Comparison of ENCODE assay signal across 14 cellular contexts in the genomic region with DNA sequence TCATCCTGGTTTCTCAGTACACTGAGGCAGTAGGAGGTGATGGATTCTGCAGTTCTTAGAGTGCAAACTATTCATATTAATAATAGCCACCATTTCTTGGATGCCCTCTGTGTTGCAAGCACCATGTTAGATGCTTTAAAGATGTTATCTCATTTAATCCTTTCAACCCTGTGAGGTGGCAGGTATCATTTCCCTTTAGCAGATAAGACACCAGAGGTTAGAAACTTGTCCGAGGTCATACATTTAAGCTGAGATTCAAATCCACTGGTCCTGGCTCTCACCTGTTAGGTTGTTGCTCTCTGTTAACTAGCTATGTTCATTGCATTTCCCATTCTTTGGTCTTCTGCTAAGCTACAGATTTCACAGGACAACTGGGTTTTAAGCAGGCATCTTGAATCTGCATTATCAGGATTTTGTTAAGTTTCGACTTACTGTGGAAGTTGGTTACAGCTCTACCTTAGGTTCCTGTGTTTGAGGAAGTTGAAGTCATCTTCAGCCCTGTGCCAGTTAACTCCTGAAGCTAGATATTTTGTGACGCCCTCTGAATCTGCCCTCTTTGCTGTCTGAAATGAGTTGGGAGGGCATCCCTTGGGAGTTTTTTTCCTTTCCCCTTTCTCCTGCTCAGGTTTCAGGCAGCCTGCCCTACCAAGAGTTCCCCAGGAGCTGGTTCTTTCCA. TPM values are rescaled to one million over a fixed set of nuclear protein-coding genes. Genes with fewer than 3 reads are reported as not detected.
DNase-seq lines count a peak whose midpoint lies in the region; ATAC-seq and TF ChIP-seq lines count a peak whose summit lies in the region.
"Had no signal": no experiment of that assay in that cellular context is flagged by ENCODE, and none has a peak within 500 bp of the region (broad histone marks: within the 10 kb centered on the region; RNA-seq: fewer than 3 reads in every experiment).

No MANE protein-coding gene starts in this region.

- H3K9me2 ChIP-seq in Loucy (replicated peaks; ENCODE audit: low read depth, low read length): no peaks in the 10 kb centered on the region

- H4K20me1 ChIP-seq in Loucy (ENCODE audit: insufficient read depth, low read length, poor library complexity, severe bottlenecking): peaks cover 25% of the 10 kb centered on the region

- no peak for DNase-seq in CD8-positive, alpha-beta memory T cell
- no peak for DNase-seq in effector memory CD4-positive, alpha-beta T cell
- no peak for DNase-seq in NCI-H2227 treated with DMSO at 0.1 percent for 48 hours (lab: John Stamatoyannopoulos, UW)
- DNase-seq: activated effector memory CD4-positive, alpha-beta T cell treated with Interleukin-2 at 50 U/mL for 16 hours; IMR-90; NCI-H1436 treated with DMSO at 0.1 percent for 48 hours; NCI-H82 had no signal

- H3K27me3 Mint-ChIP-seq in CD8-positive, alpha-beta memory T cell: no peaks in the 10 kb centered on the region

- H3K4me1 ChIP-seq in CD8-positive, alpha-beta memory T cell (ENCODE audit: insufficient read depth, low read length): peaks cover 36% of the 10 kb centered on the region
- peaks cover 49% of the 10 kb centered on the region for H3K4me1 ChIP-seq in Loucy (ENCODE audit: insufficient read depth, low read length, poor library complexity, severe bottlenecking)
- peaks cover 31% of the 10 kb centered on the region for H3K4me1 ChIP-seq in effector memory CD4-positive, alpha-beta T cell (ENCODE audit: control insufficient read depth, insufficient read depth, low read length, poor library complexity, severe bottlenecking)

- no peaks in the 10 kb centered on the region for H3K36me3 ChIP-seq in CD8-positive, alpha-beta memory T cell (ENCODE audit: insufficient read depth, low read length)
- H3K36me3 ChIP-seq in Loucy (ENCODE audit: insufficient read depth, low read length): no peaks in the 10 kb centered on the region
- no peaks in the 10 kb centered on the region for H3K36me3 ChIP-seq in effector memory CD4-positive, alpha-beta T cell (ENCODE audit: control insufficient read depth, insufficient read depth, low read length)

- TF ChIP-seq CTCF in Loucy (conservative IDR thresholded peaks at IDR 0.05; ENCODE audit: low read length): no peak

- H3K4me2 ChIP-seq in Loucy (ENCODE audit: low read depth, low read length, poor library complexity, severe bottlenecking): peak overlapping the region; percentile 41

- no peak overlapping the region for H3K4me3 ChIP-seq in CD8-positive, alpha-beta memory T cell (ENCODE audit: low read length)
- peak overlapping the region; percentile 5 for H3K4me3 ChIP-seq in Loucy (ENCODE audit: low read length, poor library complexity, severe bottlenecking)
- H3K4me3 ChIP-seq in effector memory CD4-positive, alpha-beta T cell (ENCODE audit: insufficient read depth, low read depth, low read length, poor library complexity, severe bottlenecking): no peak overlapping the region
- H3K4me3 ChIP-seq: SK-N-MC had no signal

- H3K9ac ChIP-seq in Loucy (ENCODE audit: low read depth, low read length, poor library complexity, severe bottlenecking): peak overlapping the region; percentile 3

- no peak overlapping the region for H2AFZ ChIP-seq in Loucy (ENCODE audit: low read length)

- peaks cover 91% of the 10 kb centered on the region for H3K79me2 ChIP-seq in Loucy (ENCODE audit: insufficient read depth, low read length)

- H3K4me1 Mint-ChIP-seq in CD8-positive, alpha-beta memory T cell: peaks cover 70 to 78% (median 77%) of the 10 kb centered on the region in 3 donors

- H3K9me3 Mint-ChIP-seq in CD8-positive, alpha-beta memory T cell: no peaks in the 10 kb centered on the region

- no peaks in the 10 kb centered on the region for H3K36me3 Mint-ChIP-seq in CD8-positive, alpha-beta memory T cell

- H3K27me3 ChIP-seq in CD8-positive, alpha-beta memory T cell (ENCODE audit: insufficient read depth, low read length, poor library complexity, severe bottlenecking): no peaks in the 10 kb centered on the region
- H3K27me3 ChIP-seq in Loucy (ENCODE audit: insufficient read depth, low read length, poor library complexity, severe bottlenecking): no peaks in the 10 kb centered on the region
- no peaks in the 10 kb centered on the region for H3K27me3 ChIP-seq in effector memory CD4-positive, alpha-beta T cell (replicated peaks; ENCODE audit: control insufficient read depth, insufficient read depth, low read length, poor library complexity, severe bottlenecking)

- H3K4me3 Mint-ChIP-seq in CD8-positive, alpha-beta memory T cell: peak overlapping the region in 6 of 7 donors; percentile 5 to 71 (median 54)

- no peaks in the 10 kb centered on the region for H3K9me3 ChIP-seq in CD8-positive, alpha-beta memory T cell (ENCODE audit: low read length)
- no peaks in the 10 kb centered on the region for H3K9me3 ChIP-seq in Loucy (ENCODE audit: insufficient read depth, low read depth, low read length)
- H3K9me3 ChIP-seq in effector memory CD4-positive, alpha-beta T cell (ENCODE audit: control insufficient read depth, low read length): no peaks in the 10 kb centered on the region

- H3K27ac ChIP-seq in CD8-positive, alpha-beta memory T cell (ENCODE audit: low read depth, low read length): no peak overlapping the region
- peak overlapping the region; percentile 28 for H3K27ac ChIP-seq in effector memory CD4-positive, alpha-beta T cell (ENCODE audit: insufficient read depth, low read length, poor library complexity, severe bottlenecking)
- H3K27ac ChIP-seq: SK-N-MC, VCaP had no signal

- H3F3A ChIP-seq in Loucy (ENCODE audit: low read depth): 0 out of 2 replicates have a peak, but pooled peaks cover 2% of the 10 kb centered on the region

- POLR2A ChIA-PET in CD8-positive, alpha-beta memory T cell (lab: Charles Lee): no interaction called here

- peak overlapping the region; percentile 14 to 96 (median 86) for H3K27ac Mint-ChIP-seq in CD8-positive, alpha-beta memory T cell

- CTCF ChIA-PET in CD8-positive, alpha-beta memory T cell (lab: Charles Lee): interaction anchor here (1.2 to 1.3 kb wide), 2 partner anchors 8 to 32 kb away, joined by 3 read pairs; no protein-coding TSS in a partner anchor

- peak; percentile 52 for ATAC-seq in GM19372 (IDR thresholded peaks at IDR 0.05; ENCODE audit: low read depth, unreplicated experiment)
- no peak for ATAC-seq in HG03565 (IDR thresholded peaks at IDR 0.05; ENCODE audit: unreplicated experiment)
- no peak for ATAC-seq in GM18873 (IDR thresholded peaks at IDR 0.05; ENCODE audit: low FRiP score, unreplicated experiment)
- ATAC-seq: HCT116 had no signal

RNA-seq across cellular contexts. Expression of gene PDE8A, which starts 6.4 kb away (rescaled TPM):
- 10 to 100 TPM; 14.3 to 17.6 TPM for total RNA-seq in CD8-positive, alpha-beta memory T cell
- 4.4 TPM for polyA plus RNA-seq in CD8-positive, alpha-beta memory T cell
